ENCODE assay signal across 9 cellular contexts in genomic region chr13:40191186-40191980, GRCh38.
DNase-seq lines count a peak whose midpoint lies in the region; ATAC-seq, FAIRE-seq and TF ChIP-seq lines count a peak whose summit lies in the region.
"Had no signal": no experiment of that assay in that cellular context is flagged by ENCODE, and none has a peak within 500 bp of the region (broad histone marks: within the 10 kb centered on the region; RNA-seq: fewer than 3 reads in every experiment).

No MANE protein-coding gene starts in this region.

- no peaks in the 10 kb centered on the region for H3K27me3 Mint-ChIP-seq in astrocyte (ENCODE audit: low read depth, unreplicated experiment)

- DNase-seq in LHCN-M2 (ENCODE audit: low read depth) (peak; percentile 6), astrocyte (ENCODE audit: low read depth) (peak; percentile 61), hepatocyte (ENCODE audit: low spot score) (peak; percentile 31), NCI-H524 treated with DMSO at 0.1 percent for 48 hours (lab: John Stamatoyannopoulos, UW) (no peak), H4 (ENCODE audit: low spot score) (no peak), NCI-H510A treated with DMSO at 0.1 percent for 48 hours (lab: John Stamatoyannopoulos, UW) (no peak)
- DNase-seq: NCI-H526 had no signal

- H3K4me2 ChIP-seq in astrocyte (ENCODE audit: low read length) (peak overlapping the region; percentile 66), hepatocyte (peak overlapping the region; percentile 38)

- WGBS in hepatocyte (ENCODE audit: low lambda C conversion rate, missing lambda C conversion rate) = 69% methylated on average over 7 of the region's 7 CpGs

- no peak overlapping the region for H3K4me3 Mint-ChIP-seq in astrocyte (ENCODE audit: unreplicated experiment)

- FAIRE-seq in astrocyte (lab: Jason Lieb, UNC) = no peak

- H3K4me1 Mint-ChIP-seq in astrocyte (ENCODE audit: low read depth, unreplicated experiment) = peaks cover 30% of the 10 kb centered on the region

- H3K79me2 ChIP-seq in astrocyte (ENCODE audit: insufficient read depth, low read length) (no peaks in the 10 kb centered on the region), hepatocyte (no peaks in the 10 kb centered on the region)

- H4K20me1 ChIP-seq in astrocyte (ENCODE audit: insufficient read depth, low read length) = no peaks in the 10 kb centered on the region
- H4K20me1 ChIP-seq in hepatocyte (ENCODE audit: insufficient read depth, poor library complexity, severe bottlenecking) = no peaks in the 10 kb centered on the region

- peak overlapping the region; percentile 51 for H2AFZ ChIP-seq in astrocyte (ENCODE audit: low read depth, low read length)
- H2AFZ ChIP-seq in hepatocyte = no peak overlapping the region

- no peaks in the 10 kb centered on the region for H3K9me2 ChIP-seq in hepatocyte (replicated peaks; ENCODE audit: insufficient read depth)

- no peak overlapping the region for H3K4me3 ChIP-seq in astrocyte (ENCODE audit: insufficient read depth, low read depth, low read length)
- no peak overlapping the region for H3K4me3 ChIP-seq in hepatocyte
- H3K4me3 ChIP-seq in skeletal muscle tissue (ENCODE audit: low read length in 3 of 3) = no peak overlapping the region

- no peak for TF ChIP-seq CTCF in astrocyte (IDR thresholded peaks at IDR 0.05; ENCODE audit: insufficient read depth, low read depth, low read length)
- TF ChIP-seq CTCF in hepatocyte (IDR thresholded peaks at IDR 0.05; ENCODE audit: poor library complexity) = no peak

- H3K27me3 ChIP-seq in astrocyte (ENCODE audit: insufficient read depth, low read length) (no peaks in the 10 kb centered on the region), hepatocyte (no peaks in the 10 kb centered on the region), skeletal muscle tissue (ENCODE audit: control insufficient read depth in 3 of 3, insufficient read depth in 3 of 3, low read length in 3 of 3) (no peaks in the 10 kb centered on the region)

- peaks cover 3% of the 10 kb centered on the region for H3K9me3 Mint-ChIP-seq in astrocyte (ENCODE audit: unreplicated experiment)

- peak overlapping the region; percentile 49 for H3K9ac ChIP-seq in astrocyte (ENCODE audit: low read length)
- H3K9ac ChIP-seq in skeletal muscle tissue (ENCODE audit: low read depth in 1 of 3, low read length in 3 of 3) = no peak overlapping the region

- no peaks in the 10 kb centered on the region for H3K9me3 ChIP-seq in astrocyte (ENCODE audit: insufficient read depth, low read depth, low read length)
- H3K9me3 ChIP-seq in hepatocyte (ENCODE audit: low read depth) = no peaks in the 10 kb centered on the region
- H3K9me3 ChIP-seq in skeletal muscle tissue (ENCODE audit: control insufficient read depth in 3 of 3, low read length in 3 of 3) = no peaks in the 10 kb centered on the region

- H3K36me3 ChIP-seq in astrocyte (ENCODE audit: insufficient read depth, low read length) (no peaks in the 10 kb centered on the region), hepatocyte (replicated peaks; ENCODE audit: insufficient read depth, low read depth) (no peaks in the 10 kb centered on the region), skeletal muscle tissue (ENCODE audit: control insufficient read depth in 3 of 3, insufficient read depth in 3 of 3, low read length in 3 of 3) (no peaks in the 10 kb centered on the region)

- no peaks in the 10 kb centered on the region for H3K36me3 Mint-ChIP-seq in astrocyte (ENCODE audit: low read depth, unreplicated experiment)

- H3K4me1 ChIP-seq in astrocyte (ENCODE audit: insufficient read depth, low read length) = peaks cover 30% of the 10 kb centered on the region
- peaks cover 20% of the 10 kb centered on the region for H3K4me1 ChIP-seq in hepatocyte (ENCODE audit: insufficient read depth)
- peaks cover 33 to 42% (median 41%) of the 10 kb centered on the region in 3 donors for H3K4me1 ChIP-seq in skeletal muscle tissue (ENCODE audit: control insufficient read depth in 3 of 3, insufficient read depth in 3 of 3, low read length in 3 of 3)

- peak overlapping the region; percentile 97 for H3K27ac Mint-ChIP-seq in astrocyte (ENCODE audit: unreplicated experiment)

- H3K27ac ChIP-seq in astrocyte (ENCODE audit: low read depth, low read length) = peak overlapping the region; percentile 67
- H3K27ac ChIP-seq in hepatocyte = peak overlapping the region; percentile 80
- H3K27ac ChIP-seq in skeletal muscle tissue (ENCODE audit: low read depth, low read length) = peak overlapping the region; percentile 45

- no peak for ATAC-seq in GM21360 (IDR thresholded peaks at IDR 0.05; ENCODE audit: unreplicated experiment)

Comparison
In these comparisons a context has a peak if more than half of its experiments do, and no peak if none do; other contexts are left out.
1. DNase-seq: peak in LHCN-M2 (single experiment), astrocyte (single experiment) and hepatocyte (single experiment); none in NCI-H524 treated with DMSO at 0.1 percent for 48 hours (single experiment), H4 (single experiment) and NCI-H510A treated with DMSO at 0.1 percent for 48 hours (single experiment).
2. Peak in every context shown above with its lines, with median percentiles within 50 percentile points of each other: H3K27ac ChIP-seq.